8 cellular contexts compared by ENCODE assay signal in genomic region chr6:106628658-106629102, GRCh38. TPM values are rescaled to one million over a fixed set of nuclear protein-coding genes. Genes with fewer than 3 reads are reported as not detected.
A peak's percentile ranks its signal among the peaks of the same experiment; 100 is the strongest.
DNase-seq lines count a peak whose midpoint lies in the region; ATAC-seq, FAIRE-seq and TF ChIP-seq lines count a peak whose summit lies in the region.

No MANE protein-coding gene starts in this region.

- peak overlapping the region; percentile 95 for H3K9ac ChIP-seq in adipocyte (ENCODE audit: low read length)

- H3K27me3 ChIP-seq in adipocyte (replicated peaks; ENCODE audit: control insufficient read depth, insufficient read depth, low read length) (no peaks in the 10 kb centered on the region), kidney epithelial cell (ENCODE audit: control insufficient read depth, insufficient read depth, low read length) (no peaks in the 10 kb centered on the region)

- peak overlapping the region; percentile 95 for H3K4me3 Mint-ChIP-seq in activated T-cell treated with anti-CD3 and anti-CD28 coated beads, Interleukin-2, amount 50 U/mL, for 24 hours

- H3K4me1 Mint-ChIP-seq in activated T-cell treated with anti-CD3 and anti-CD28 coated beads, Interleukin-2, amount 50 U/mL, for 24 hours (ENCODE audit: low read depth): peaks cover 41% of the 10 kb centered on the region

- peak; percentile 9 for ATAC-seq in HG03439 (IDR thresholded peaks at IDR 0.05; ENCODE audit: unreplicated experiment)

- H3K27me3 Mint-ChIP-seq in activated T-cell treated with anti-CD3 and anti-CD28 coated beads, Interleukin-2, amount 50 U/mL, for 24 hours: no peaks in the 10 kb centered on the region

- DNase-seq in activated T-cell treated with anti-CD3 and anti-CD28 coated beads, Interleukin-2, amount 50 U/mL, for 24 hours: no peak
- no peak for DNase-seq in activated T-cell treated with anti-CD3 and anti-CD28 coated beads, Interleukin-2, amount 50 U/mL, for 48 hours
- DNase-seq in adipocyte (ENCODE audit: low read depth): no peak
- DNase-seq in kidney epithelial cell (ENCODE audit: low read depth): no peak
- peak in 2 of 49 donors; percentile 11 to 52 for DNase-seq in substantia nigra (lab: John Stamatoyannopoulos, UW)
- DNase-seq in GM12891 (ENCODE audit: insufficient read length, low spot score): no peak
- DNase-seq in NCI-H128 (lab: John Stamatoyannopoulos, UW; ENCODE audit: unreplicated experiment): no peak

- H3K9me3 Mint-ChIP-seq in activated T-cell treated with anti-CD3 and anti-CD28 coated beads, Interleukin-2, amount 50 U/mL, for 24 hours: no peaks in the 10 kb centered on the region

- no peaks in the 10 kb centered on the region for H3K9me3 ChIP-seq in adipocyte (ENCODE audit: control insufficient read depth, low read length)

- H3K36me3 ChIP-seq in adipocyte (ENCODE audit: control insufficient read depth, insufficient read depth, low read length, severe bottlenecking) (no peaks in the 10 kb centered on the region), kidney epithelial cell (ENCODE audit: control insufficient read depth, insufficient read depth, low read length) (no peaks in the 10 kb centered on the region)

- TF ChIP-seq CTCF in kidney epithelial cell (IDR thresholded peaks at IDR 0.05; ENCODE audit: insufficient read depth, low read length, poor library complexity, severe bottlenecking): no peak

- peaks cover 13% of the 10 kb centered on the region for H3K4me1 ChIP-seq in adipocyte (ENCODE audit: control insufficient read depth, insufficient read depth, low read length)

- no peak for FAIRE-seq in GM12891 (lab: Jason Lieb, UNC)

- H3K4me3 ChIP-seq in adipocyte (ENCODE audit: low read length) (peak overlapping the region; percentile 99), kidney epithelial cell (ENCODE audit: low read depth, low read length) (peak overlapping the region; percentile 67)

- TF ChIP-seq POLR2A in GM12891 (IDR thresholded peaks at IDR 0.05; ENCODE audit: low read depth, low read length): no peak

- H3K27ac Mint-ChIP-seq in activated T-cell treated with anti-CD3 and anti-CD28 coated beads, Interleukin-2, amount 50 U/mL, for 24 hours: peak overlapping the region; percentile 99

- H3K36me3 Mint-ChIP-seq in activated T-cell treated with anti-CD3 and anti-CD28 coated beads, Interleukin-2, amount 50 U/mL, for 24 hours (ENCODE audit: low read depth): peaks cover 19% of the 10 kb centered on the region

- peak overlapping the region; percentile 75 for H3K27ac ChIP-seq in substantia nigra (ENCODE audit: low read depth, low read length, poor library complexity, severe bottlenecking)

TF ChIP-seq in GM12891, 5 proteins besides CTCF, POLR2A, EP300 and RAD21:
- TF ChIP-seq TAF1 (IDR thresholded peaks at IDR 0.05; ENCODE audit: low read depth, low read length): no peak
- no peak for TF ChIP-seq POLR2AphosphoS5 (IDR thresholded peaks at IDR 0.05; ENCODE audit: low read depth, low read length)
- TF ChIP-seq PAX5 (IDR thresholded peaks at IDR 0.05; ENCODE audit: insufficient read depth, low read length, severe bottlenecking): no peak

RNA-seq across cellular contexts. Expression of gene RTN4IP1, which starts 0.6 kb away (rescaled TPM):
- 6.8 and 8.2 TPM in 2 replicates for total RNA-seq in kidney epithelial cell
- polyA plus RNA-seq in GM12891 (2012; ENCODE audit: low read depth, missing spikeins): 6.8 TPM

RNA-seq across cellular contexts. Expression of gene QRSL1, which starts 0.7 kb away (rescaled TPM):
- total RNA-seq in kidney epithelial cell: 18.4 and 19.6 TPM in 2 replicates
- polyA plus RNA-seq in GM12891 (2012; ENCODE audit: low read depth, missing spikeins): 7.3 TPM
